In the genomic region with DNA sequence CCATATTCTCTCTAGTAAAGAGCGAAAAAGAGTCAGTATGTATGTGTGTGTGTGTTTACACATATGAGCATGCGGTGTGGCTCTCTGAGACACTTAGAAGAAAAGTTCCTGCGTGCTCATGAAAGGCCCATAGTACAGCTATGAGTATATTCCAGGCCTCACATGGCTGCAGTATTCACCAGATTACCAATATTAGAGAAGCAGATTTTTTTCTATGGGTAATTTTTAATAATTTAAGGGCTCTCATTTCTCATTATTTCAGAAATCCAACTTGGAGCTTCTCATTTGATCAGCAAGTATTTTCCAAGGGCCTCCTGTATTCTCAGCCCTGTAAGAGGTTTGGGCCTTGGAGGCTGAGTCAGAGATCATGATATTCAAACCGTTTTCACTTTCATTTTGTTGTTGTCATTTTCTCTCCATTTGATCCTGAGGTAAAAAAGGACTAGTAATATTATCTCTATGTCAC, we compare ENCODE assay signal across 8 cellular contexts.
DNase-seq lines count a peak whose midpoint lies in the region; ATAC-seq, FAIRE-seq and TF ChIP-seq lines count a peak whose summit lies in the region.

No MANE protein-coding gene starts in this region.

- H4K5ac ChIP-seq in mesendoderm (ENCODE audit: low read length) = no peak overlapping the region

- no peak for TF ChIP-seq RAD21 in K562 (CRISPR knock-in tag; conservative IDR thresholded peaks at IDR 0.05 in 1 of 2, IDR thresholded peaks at IDR 0.05 in 1 of 2)

- peak overlapping the region; percentile 45 for H2BK120ac ChIP-seq in mesendoderm (ENCODE audit: low read depth, low read length)

- no peaks in the 10 kb centered on the region for H3K79me1 ChIP-seq in mesendoderm (ENCODE audit: low read length)

- H3K18ac ChIP-seq in mesendoderm (ENCODE audit: low read length) = no peak overlapping the region

- H3K4me2 ChIP-seq in K562 (ENCODE audit: insufficient read depth, low read length) = no peak overlapping the region; the same call in 1 of the 2 replicates
- no peak overlapping the region for H3K4me2 ChIP-seq in mesendoderm (ENCODE audit: low read length)

- no peak for TF ChIP-seq POLR2A in K562 (conservative IDR thresholded peaks at IDR 0.05)

- in situ Hi-C loops in K562 (cut with MboI) = no loop called here

- no peak for TF ChIP-seq CTCF in K562 (IDR thresholded peaks at IDR 0.05 in 2 of 3, conservative IDR thresholded peaks at IDR 0.05 in 1 of 3; ENCODE audit: insufficient read depth in 2 of 3, low read depth in 1 of 3, low read length in 3 of 3)

- H3K79me2 ChIP-seq in K562 (ENCODE audit: control insufficient read depth, insufficient read depth, low read length) (no peaks in the 10 kb centered on the region), mesendoderm (ENCODE audit: control insufficient read depth, insufficient read depth, low read length) (no peaks in the 10 kb centered on the region)

- no peak overlapping the region for H3K23ac ChIP-seq in mesendoderm (ENCODE audit: low read length)

- no TSS peak for BruUV-seq in K562 (replicated peaks; lab: Mats Ljungman, UMichigan)

- intact Hi-C loops in K562 (cut with micrococcal nuclease) = no loop called here

- ATAC-seq in GM18520 (IDR thresholded peaks at IDR 0.05; ENCODE audit: unreplicated experiment) (peak; percentile 81), HG02571 (IDR thresholded peaks at IDR 0.05; ENCODE audit: unreplicated experiment) (peak; percentile 89), K562 (no peak)

- no peaks in the 10 kb centered on the region for H3K4me1 ChIP-seq in K562 (replicated peaks in 1 of 2; ENCODE audit: control insufficient read depth in 2 of 2, insufficient read depth in 2 of 2, low read length in 2 of 2)
- no peaks in the 10 kb centered on the region for H3K4me1 ChIP-seq in mesendoderm (ENCODE audit: control insufficient read depth, low read depth, low read length)

- H3K36me3 ChIP-seq in K562 (ENCODE audit: control insufficient read depth, insufficient read depth, low read length) (no peaks in the 10 kb centered on the region), mesendoderm (ENCODE audit: control insufficient read depth, insufficient read depth, low read length) (no peaks in the 10 kb centered on the region)

- no peak overlapping the region for H3K56ac ChIP-seq in mesendoderm (ENCODE audit: low read length)

- CTCF ChIA-PET in K562 (lab: Yijun Ruan, JAX; ENCODE audit: low intra/inter-chr PET ratio) = no interaction called here

- H2AFZ ChIP-seq in K562 (ENCODE audit: low read depth, low read length) = peak overlapping the region; percentile 64; the same call in 1 of the 2 replicates

- no peaks in the 10 kb centered on the region for H4K20me1 ChIP-seq in K562 (replicated peaks; ENCODE audit: control insufficient read depth, insufficient read depth, low read length)

- no peak overlapping the region for H2AK5ac ChIP-seq in mesendoderm (ENCODE audit: low read length)

- DNase-seq in NCI-H2029 treated with DMSO at 0.1 percent for 48 hours (lab: John Stamatoyannopoulos, UW) (peak; percentile 28), K562 (ENCODE audit: extremely low read depth in 1 of 4, low spot score in 3 of 4) (peak in 1 of 4 experiments; percentile 2), mesendoderm (no peak), HT-29 (ENCODE audit: low spot score) (no peak), NCI-H524 (lab: John Stamatoyannopoulos, UW) (no peak), iPS-NIHi7 (ENCODE audit: extremely low spot score) (no peak)

- H2BK5ac ChIP-seq in mesendoderm (ENCODE audit: low read length) = no peak overlapping the region

- H3K27me3 ChIP-seq in K562 (ENCODE audit: control insufficient read depth in 2 of 2, insufficient read depth in 2 of 2, low read length in 2 of 2) (no peaks in the 10 kb centered on the region), mesendoderm (ENCODE audit: insufficient read depth, low read length, poor library complexity) (no peaks in the 10 kb centered on the region)

- no peak overlapping the region for H2BK15ac ChIP-seq in mesendoderm (replicated peaks; ENCODE audit: low read depth)

- 3% methylated on average over 4 of the region's 4 CpGs for WGBS in K562 (ENCODE audit: insufficient coverage, low coverage, missing lambda C conversion rate)
- WGBS in mesendoderm (ENCODE audit: extremely low coverage, insufficient coverage, low lambda C conversion rate) = no CpG with 5 or more reads among the region's 4 CpGs

- no peak for FAIRE-seq in K562 (lab: Jason Lieb, UNC)

- no peaks in the 10 kb centered on the region for H3K9me1 ChIP-seq in K562 (ENCODE audit: control insufficient read depth, insufficient read depth, low read length)

- H3K9ac ChIP-seq in K562 (ENCODE audit: insufficient read depth in 1 of 2, low read depth in 2 of 2, low read length in 2 of 2) (no peak overlapping the region), mesendoderm (ENCODE audit: low read length) (no peak overlapping the region)

- H4K8ac ChIP-seq in mesendoderm (ENCODE audit: low read depth, low read length) = no peak overlapping the region

- H3K4me3 ChIP-seq in K562 (no peak overlapping the region), mesendoderm (ENCODE audit: low read length) (no peak overlapping the region)

- POLR2A ChIA-PET in K562 (lab: Yijun Ruan, JAX) = interaction anchor here (0.7 to 0.9 kb wide), 2 partner anchors 9 to 1047 kb away, joined by 3 to 4 read pairs; no protein-coding TSS in a partner anchor

- no peak overlapping the region for H3K4ac ChIP-seq in mesendoderm (ENCODE audit: low read depth, low read length)

- no peak for TF ChIP-seq EP300 in K562 (IDR thresholded peaks at IDR 0.05; ENCODE audit: low read length)

- H3K27ac ChIP-seq in K562 (ENCODE audit: extremely low read depth, low read depth, low read length) (peak overlapping the region; percentile 19; the same call in 1 of the 3 replicates), mesendoderm (ENCODE audit: low read depth, low read length) (no peak overlapping the region)

- no peaks in the 10 kb centered on the region for H3K9me3 ChIP-seq in K562 (replicated peaks; ENCODE audit: control insufficient read depth, insufficient read depth, low read depth, low read length)

TF ChIP-seq in K562, 482 proteins besides CTCF, POLR2A, EP300 and RAD21 (continues in another document):
- TF ChIP-seq HNRNPLL (IDR thresholded peaks at IDR 0.05; ENCODE audit: low read depth, low read length, poor library complexity, severe bottlenecking) (no peak), HNRNPK (IDR thresholded peaks at IDR 0.05; ENCODE audit: low read depth, low read length, poor library complexity, severe bottlenecking) (no peak), TAL1 (IDR thresholded peaks at IDR 0.05) (no peak), ILK (tag; IDR thresholded peaks at IDR 0.05; ENCODE audit: borderline replicate concordance, low read depth) (no peak), ZKSCAN3 (CRISPR knock-in tag; IDR thresholded peaks at IDR 0.05) (no peak), MCM3 (IDR thresholded peaks at IDR 0.05) (no peak), MTA3 (IDR thresholded peaks at IDR 0.05; ENCODE audit: borderline replicate concordance) (no peak), SIN3B (IDR thresholded peaks at IDR 0.05; ENCODE audit: low read depth) (no peak), E2F3 (CRISPR knock-in tag; IDR thresholded peaks at IDR 0.05) (no peak), KLF16 (IDR thresholded peaks at IDR 0.05) (no peak), NCOA1 (IDR thresholded peaks at IDR 0.05; ENCODE audit: low read depth) (no peak), NFYB (IDR thresholded peaks at IDR 0.05; ENCODE audit: extremely low read depth, insufficient read length) (no peak), SUPT5H (IDR thresholded peaks at IDR 0.05) (no peak), NELFE (IDR thresholded peaks at IDR 0.05; ENCODE audit: insufficient read depth, insufficient read length) (no peak), FOXJ3 (CRISPR knock-in tag; IDR thresholded peaks at IDR 0.05) (no peak), BRD9 (IDR thresholded peaks at IDR 0.05; ENCODE audit: low read depth, partially characterized antibody) (no peak), OTX1 (CRISPR knock-in tag; IDR thresholded peaks at IDR 0.05) (no peak), NCOA2 (IDR thresholded peaks at IDR 0.05; ENCODE audit: partially characterized antibody in 2 of 2) (no peak), DNMT1 (IDR thresholded peaks at IDR 0.05) (no peak)
- TF ChIP-seq, protein P1, sequence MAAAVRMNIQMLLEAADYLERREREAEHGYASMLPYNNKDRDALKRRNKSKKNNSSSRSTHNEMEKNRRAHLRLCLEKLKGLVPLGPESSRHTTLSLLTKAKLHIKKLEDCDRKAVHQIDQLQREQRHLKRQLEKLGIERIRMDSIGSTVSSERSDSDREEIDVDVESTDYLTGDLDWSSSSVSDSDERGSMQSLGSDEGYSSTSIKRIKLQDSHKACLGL (CRISPR knock-in tag; IDR thresholded peaks at IDR 0.05; ENCODE audit: borderline replicate concordance, poor library complexity, severe bottlenecking) = no peak
- TF ChIP-seq, protein P2, sequence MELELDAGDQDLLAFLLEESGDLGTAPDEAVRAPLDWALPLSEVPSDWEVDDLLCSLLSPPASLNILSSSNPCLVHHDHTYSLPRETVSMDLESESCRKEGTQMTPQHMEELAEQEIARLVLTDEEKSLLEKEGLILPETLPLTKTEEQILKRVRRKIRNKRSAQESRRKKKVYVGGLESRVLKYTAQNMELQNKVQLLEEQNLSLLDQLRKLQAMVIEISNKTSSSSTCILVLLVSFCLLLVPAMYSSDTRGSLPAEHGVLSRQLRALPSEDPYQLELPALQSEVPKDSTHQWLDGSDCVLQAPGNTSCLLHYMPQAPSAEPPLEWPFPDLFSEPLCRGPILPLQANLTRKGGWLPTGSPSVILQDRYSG (tag; conservative IDR thresholded peaks at IDR 0.05; ENCODE audit: low read depth) = 0 out of 2 replicates have a peak, but pooled peaks have one; percentile 29
- TF ChIP-seq, protein P3, sequence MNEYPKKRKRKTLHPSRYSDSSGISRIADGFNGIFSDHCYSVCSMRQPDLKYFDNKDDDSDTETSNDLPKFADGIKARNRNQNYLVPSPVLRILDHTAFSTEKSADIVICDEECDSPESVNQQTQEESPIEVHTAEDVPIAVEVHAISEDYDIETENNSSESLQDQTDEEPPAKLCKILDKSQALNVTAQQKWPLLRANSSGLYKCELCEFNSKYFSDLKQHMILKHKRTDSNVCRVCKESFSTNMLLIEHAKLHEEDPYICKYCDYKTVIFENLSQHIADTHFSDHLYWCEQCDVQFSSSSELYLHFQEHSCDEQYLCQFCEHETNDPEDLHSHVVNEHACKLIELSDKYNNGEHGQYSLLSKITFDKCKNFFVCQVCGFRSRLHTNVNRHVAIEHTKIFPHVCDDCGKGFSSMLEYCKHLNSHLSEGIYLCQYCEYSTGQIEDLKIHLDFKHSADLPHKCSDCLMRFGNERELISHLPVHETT (CRISPR knock-in tag; conservative IDR thresholded peaks at IDR 0.05 in 1 of 2, IDR thresholded peaks at IDR 0.05 in 1 of 2) = peak in 1 of 2 experiments; percentile 16; a peak in 1 of 4 replicates
